In genomic region chr11:68002575-68002942, GRCh38 we compare ENCODE assay signal across 8 cellular contexts. TPM values are rescaled to one million over a fixed set of nuclear protein-coding genes. Genes with fewer than 3 reads are reported as not detected.
A peak's percentile ranks its signal among the peaks of the same experiment; 100 is the strongest.
DNase-seq lines count a peak whose midpoint lies in the region; ATAC-seq and TF ChIP-seq lines count a peak whose summit lies in the region.

No MANE protein-coding gene starts in this region.

- no peaks in the 10 kb centered on the region for H3K27me3 Mint-ChIP-seq in stimulated activated naive CD8-positive, alpha-beta T cell treated with anti-CD3 and anti-CD28 coated beads, Interleukin-15, Interleukin-2, amounts not matched to agents 100 ng/mL and 50 ng/mL, for 24 hours
- peaks cover 8% of the 10 kb centered on the region for H3K27me3 Mint-ChIP-seq in endodermal cell (ENCODE audit: insufficient read depth)

- no peak for TF ChIP-seq CTCF in endodermal cell (conservative IDR thresholded peaks at IDR 0.05)
- TF ChIP-seq CTCF in thoracic aorta (IDR thresholded peaks at IDR 0.05): no peak

- H3K27ac Mint-ChIP-seq in stimulated activated naive CD8-positive, alpha-beta T cell treated with anti-CD3 and anti-CD28 coated beads, Interleukin-15, Interleukin-2, amounts not matched to agents 100 ng/mL and 50 ng/mL, for 24 hours: peak overlapping the region; percentile 34
- no peak overlapping the region for H3K27ac Mint-ChIP-seq in endodermal cell

- H3K4me3 Mint-ChIP-seq in stimulated activated naive CD8-positive, alpha-beta T cell treated with anti-CD3 and anti-CD28 coated beads, Interleukin-15, Interleukin-2, amounts not matched to agents 100 ng/mL and 50 ng/mL, for 24 hours: peak overlapping the region; percentile 78
- H3K4me3 Mint-ChIP-seq in endodermal cell: peak overlapping the region; percentile 55

- H3K27ac ChIP-seq in endodermal cell (ENCODE audit: low read depth, low read length) (no peak overlapping the region), thoracic aorta (no peak overlapping the region)

- WGBS in endodermal cell (ENCODE audit: insufficient coverage in 1 of 2, insufficient read length in 1 of 2), 2 experiments: 84 to 85% methylated on average over 4 to 9 of the region's 9 CpGs

- H3K4me1 ChIP-seq in endodermal cell (ENCODE audit: control insufficient read depth, insufficient read depth, low read length): no peaks in the 10 kb centered on the region
- peaks cover 0 to 7% of the 10 kb centered on the region in 2 donors for H3K4me1 ChIP-seq in thoracic aorta (ENCODE audit: control insufficient read depth in 1 of 2, low read depth in 2 of 2)

- H3K36me3 Mint-ChIP-seq in stimulated activated naive CD8-positive, alpha-beta T cell treated with anti-CD3 and anti-CD28 coated beads, Interleukin-15, Interleukin-2, amounts not matched to agents 100 ng/mL and 50 ng/mL, for 24 hours (ENCODE audit: low read depth): no peaks in the 10 kb centered on the region
- H3K36me3 Mint-ChIP-seq in endodermal cell (ENCODE audit: low read depth): peaks cover 4% of the 10 kb centered on the region

- peaks cover 35% of the 10 kb centered on the region for H3K4me1 Mint-ChIP-seq in stimulated activated naive CD8-positive, alpha-beta T cell treated with anti-CD3 and anti-CD28 coated beads, Interleukin-15, Interleukin-2, amounts not matched to agents 100 ng/mL and 50 ng/mL, for 24 hours (ENCODE audit: low read depth)
- H3K4me1 Mint-ChIP-seq in endodermal cell: peaks cover 2% of the 10 kb centered on the region

- DNase-seq in stimulated activated naive CD8-positive, alpha-beta T cell treated with anti-CD3 and anti-CD28 coated beads, Interleukin-15, Interleukin-2, amounts not matched to agents 100 U/mL and 50 U/mL, for 24 hours: no peak
- DNase-seq in Kasumi-1 (lab: John Stamatoyannopoulos, UW) (peak; percentile 66 to 72), endodermal cell (no peak), thoracic aorta (ENCODE audit: low spot score) (no peak), AG08395 (ENCODE audit: low spot score) (no peak)

- no peaks in the 10 kb centered on the region for H3K9me3 Mint-ChIP-seq in stimulated activated naive CD8-positive, alpha-beta T cell treated with anti-CD3 and anti-CD28 coated beads, Interleukin-15, Interleukin-2, amounts not matched to agents 100 ng/mL and 50 ng/mL, for 24 hours
- no peaks in the 10 kb centered on the region for H3K9me3 Mint-ChIP-seq in endodermal cell

- H3K9ac ChIP-seq in endodermal cell (ENCODE audit: extremely low read depth, low read length, poor library complexity, severe bottlenecking): no peak overlapping the region

- ATAC-seq in stimulated activated naive CD8-positive, alpha-beta T cell treated with anti-CD3 and anti-CD28 coated beads, Interleukin-15, Interleukin-2, amounts not matched to agents 100 U/mL and 50 U/mL, for 24 hours: no peak
- ATAC-seq in thoracic aorta (ENCODE audit: insufficient number of reproducible peaks, low FRiP score, low read depth): no peak
- no peak for ATAC-seq in GM21367 (IDR thresholded peaks at IDR 0.05; ENCODE audit: unreplicated experiment)
- no peak for ATAC-seq in GM18870 (IDR thresholded peaks at IDR 0.05; ENCODE audit: unreplicated experiment)

- H3K9me3 ChIP-seq in endodermal cell (ENCODE audit: control insufficient read depth, low read length) (no peaks in the 10 kb centered on the region), thoracic aorta (no peaks in the 10 kb centered on the region)

- H3K36me3 ChIP-seq in endodermal cell (ENCODE audit: control insufficient read depth, insufficient read depth, low read length) (no peaks in the 10 kb centered on the region), thoracic aorta (no peaks in the 10 kb centered on the region)

- H3K4me3 ChIP-seq in endodermal cell (ENCODE audit: low read length): no peak overlapping the region
- peak overlapping the region; percentile 90 for H3K4me3 ChIP-seq in thoracic aorta

- H3K27me3 ChIP-seq in endodermal cell (ENCODE audit: control insufficient read depth, insufficient read depth, low read length, poor library complexity, severe bottlenecking) (peaks cover 7% of the 10 kb centered on the region), thoracic aorta (replicated peaks; ENCODE audit: insufficient read depth) (no peaks in the 10 kb centered on the region)

RNA-seq across cellular contexts. Expression of gene UNC93B1, which starts 1.3 kb away (rescaled TPM):
- total RNA-seq in endodermal cell: 10 to 100 TPM; 27.1 to 32.0 TPM
- polyA plus RNA-seq in endodermal cell (2013, experiment 1 of 2): 13.6 TPM
- 10.8 TPM for polyA plus RNA-seq in endodermal cell (2013, experiment 2 of 2)
- total RNA-seq in thoracic aorta: 10 to 100 TPM; 39.6 to 72.4 TPM

RNA-seq across cellular contexts. Expression of gene ALDH3B1, which starts 7.6 kb away (rescaled TPM):
- total RNA-seq in endodermal cell (under 1 TPM in 1 of 2 donors, not detected in 1; 0.11 TPM), thoracic aorta (10 to 100 TPM; 17.6 to 24.2 TPM)
- 0.64 TPM for polyA plus RNA-seq in endodermal cell (2013, experiment 1 of 2)
- 0.41 TPM for polyA plus RNA-seq in endodermal cell (2013, experiment 2 of 2)

RNA-seq across cellular contexts. Expression of gene NDUFS8, which starts 27.9 kb away (rescaled TPM):
- total RNA-seq in endodermal cell (100 to 1,000 TPM; 150 to 168 TPM), thoracic aorta (10 to 100 TPM; 85.8 to 96.5 TPM)
- 151 TPM for polyA plus RNA-seq in endodermal cell (2013, experiment 1 of 2)
- 145 TPM for polyA plus RNA-seq in endodermal cell (2013, experiment 2 of 2)

RNA-seq across cellular contexts. Expression of gene TCIRG1, which starts 36.3 kb away (rescaled TPM):
- total RNA-seq in endodermal cell (10 to 100 TPM; 61.6 to 70.4 TPM), thoracic aorta (100 to 1,000 TPM; 167 to 281 TPM)
- polyA plus RNA-seq in endodermal cell (2013, experiment 1 of 2): 19.0 TPM
- polyA plus RNA-seq in endodermal cell (2013, experiment 2 of 2): 18.5 TPM

Comparison
In these comparisons a context has a peak if more than half of its experiments do, and no peak if none do; other contexts are left out.
1. DNase-seq: peak in Kasumi-1 (2 of 2); none in stimulated activated naive CD8-positive, alpha-beta T cell treated with anti-CD3 and anti-CD28 coated beads, Interleukin-15, Interleukin-2, amounts not matched to agents 100 U/mL and 50 U/mL, for 24 hours (single experiment), endodermal cell (single experiment), thoracic aorta (single experiment) and AG08395 (single experiment).
2. RNA of gene ALDH3B1, which starts 7.6 kb away (total RNA-seq): 17.6 to 24.2 TPM in thoracic aorta; 0.11 TPM in endodermal cell; every median in the first group is over 10 times any median in the second.